In the genomic region with DNA sequence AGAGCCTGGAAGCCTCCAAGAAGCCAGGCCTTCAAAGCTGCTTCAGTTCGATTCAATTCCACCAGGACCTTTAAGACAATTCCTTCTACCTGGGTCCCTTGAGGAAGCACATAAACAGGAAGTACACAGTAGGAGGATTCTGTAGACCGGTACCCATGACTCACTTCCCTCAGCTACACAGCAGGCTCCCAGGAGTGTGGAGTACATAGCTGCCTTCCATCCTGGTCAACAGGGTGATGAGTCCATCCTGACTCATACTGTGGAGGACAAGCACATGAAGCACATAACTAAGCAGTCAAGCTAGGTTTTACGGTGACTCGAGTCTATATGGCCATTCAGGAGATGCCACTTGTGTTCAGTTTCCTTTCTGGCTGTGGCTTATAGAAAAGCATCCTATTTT, we compare ENCODE assay signal across 17 cellular contexts.
DNase-seq lines count a peak whose midpoint lies in the region; ATAC-seq, FAIRE-seq and TF ChIP-seq lines count a peak whose summit lies in the region.
"Had no signal": no experiment of that assay in that cellular context is flagged by ENCODE, and none has a peak within 500 bp of the region (broad histone marks: within the 10 kb centered on the region; RNA-seq: fewer than 3 reads in every experiment).

No MANE protein-coding gene starts in this region.

- H3K4me3 ChIP-seq in RWPE2 (ENCODE audit: severe bottlenecking) (no peak overlapping the region), H7 (ENCODE audit: insufficient read depth, low read depth, low read length) (no peak overlapping the region)
- H3K4me3 ChIP-seq: ovary, tibial nerve had no signal

- H3K9me3 ChIP-seq in RWPE2 (ENCODE audit: severe bottlenecking), result no peaks in the 10 kb centered on the region
- H3K9me3 ChIP-seq: ovary, tibial nerve had no signal

- TF ChIP-seq POLR2A in H54 (IDR thresholded peaks at IDR 0.05; ENCODE audit: low read depth, low read length), result no peak

- no peaks in the 10 kb centered on the region for H3K4me1 ChIP-seq in RWPE2 (ENCODE audit: insufficient read depth, poor library complexity, severe bottlenecking)
- H3K4me1 ChIP-seq: tibial nerve had no signal

- no peak for TF ChIP-seq CTCF in RWPE2 (IDR thresholded peaks at IDR 0.05; ENCODE audit: poor library complexity, severe bottlenecking)

- peak; percentile 93 for ATAC-seq in RWPE2 (ENCODE audit: low read depth)
- ATAC-seq in esophagus mucosa, result peak; percentile 50
- no peak for ATAC-seq in GM19328 (IDR thresholded peaks at IDR 0.05; ENCODE audit: unreplicated experiment)
- no peak for ATAC-seq in HG02981 (IDR thresholded peaks at IDR 0.05; ENCODE audit: unreplicated experiment)

- H3K36me3 ChIP-seq in RWPE2 (ENCODE audit: low read depth) (no peaks in the 10 kb centered on the region), H7 (replicated peaks; ENCODE audit: control insufficient read depth, insufficient read depth, low read length) (no peaks in the 10 kb centered on the region)
- H3K36me3 ChIP-seq: ovary, tibial nerve had no signal

- H3K27me3 ChIP-seq in RWPE2 (ENCODE audit: insufficient read depth, poor library complexity, severe bottlenecking) (no peaks in the 10 kb centered on the region), H7 (ENCODE audit: control insufficient read depth, insufficient read depth, low read length) (no peaks in the 10 kb centered on the region; the same call in 1 of the 2 replicates)
- H3K27me3 ChIP-seq: ovary, tibial nerve had no signal

- H3K27ac ChIP-seq in RWPE2 (ENCODE audit: poor library complexity, severe bottlenecking), result no peak overlapping the region
- H3K27ac ChIP-seq: ovary, tibial nerve had no signal

- DNase-seq in A172 (ENCODE audit: low spot score) (peak; percentile 87), H54 (ENCODE audit: insufficient read length, low spot score) (peak; percentile 84), RWPE2 (ENCODE audit: low spot score) (no peak), H7 (no peak), NAMALWA (ENCODE audit: low spot score) (no peak)
- DNase-seq: activated naive CD8-positive, alpha-beta T cell treated with anti-CD3 and anti-CD28 coated beads, Interleukin-2, amount 10 ng/mL, durations not matched to agents 7 days and 5 days; dermis blood vessel endothelial cell; kidney; NCI-H1092 treated with DMSO at 0.1 percent for 48 hours; ovary; RPMI8226; stimulated activated CD4-positive, alpha-beta T cell treated with anti-CD3 and anti-CD28 coated beads, Interleukin-12 subunit alpha, Interleukin-12 subunit beta, amount 100 ng/mL, for 4 hours had no signal

- peak; percentile 67 for FAIRE-seq in H54 (lab: Jason Lieb, UNC)
- FAIRE-seq: GM19239, kidney had no signal

Comparison
In these comparisons a context has a peak if more than half of its experiments do, and no peak if none do; other contexts are left out.
1. DNase-seq: peak in A172 (single experiment) and H54 (single experiment); none in RWPE2 (single experiment), H7 (single experiment) and NAMALWA (single experiment).
2. ATAC-seq: peak in RWPE2 (single experiment) and esophagus mucosa (single experiment); none in GM19328 (single experiment) and HG02981 (single experiment).